Comparison of ENCODE assay signal across 12 cellular contexts in the genomic region with DNA sequence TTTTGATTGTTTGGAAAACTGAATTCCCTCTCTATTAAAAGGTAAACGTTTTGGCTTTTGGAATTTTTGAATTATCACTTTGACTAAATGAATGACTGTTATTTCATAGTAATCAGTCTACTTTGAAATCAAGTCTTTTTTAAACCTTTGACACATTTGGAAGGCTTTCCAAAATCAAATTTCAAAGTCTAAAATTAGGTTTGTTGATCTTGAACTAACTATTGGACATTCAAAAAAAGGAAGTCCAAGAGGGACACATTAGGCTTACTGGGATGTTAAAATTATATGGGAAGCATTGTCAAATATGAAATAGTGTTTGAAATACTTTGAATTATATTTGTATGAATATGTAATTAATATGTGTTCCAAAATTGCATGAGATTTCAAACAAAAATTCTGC. TPM values are rescaled to one million over a fixed set of nuclear protein-coding genes. Genes with fewer than 3 reads are reported as not detected.
"Had no signal": no experiment of that assay in that cellular context is flagged by ENCODE, and none has a peak within 500 bp of the region (broad histone marks: within the 10 kb centered on the region; RNA-seq: fewer than 3 reads in every experiment).

No MANE protein-coding gene starts in this region.

- ATAC-seq: GM23338, HCT116 had no signal

- FAIRE-seq: H1, H54 had no signal

- H3K4me3 ChIP-seq: GM23248, GM23338, HAP-1 had no signal

- H3K9me3 ChIP-seq: HAP-1 had no signal

- H3K4me2 ChIP-seq: GM23338 had no signal

- H3K27ac ChIP-seq: GM23248 had no signal

- DNase-seq: GM23248, GOT3, H7, H9, HCEC 1CT, HFFc6 had no signal

- H3K36me3 ChIP-seq: HAP-1 had no signal

- H2AFZ ChIP-seq: GM23248, GM23338 had no signal

- H3K9ac ChIP-seq: GM23248 had no signal

RNA-seq across cellular contexts. Expression of gene AADACL2, which starts 45.2 kb away (rescaled TPM):
- total RNA-seq: GM23248, GM23338, H1, H4, H7, H9, HFFc6 had no signal
- polyA plus RNA-seq: GM23248, GM23338, H1 had no signal
